In the genomic region with DNA sequence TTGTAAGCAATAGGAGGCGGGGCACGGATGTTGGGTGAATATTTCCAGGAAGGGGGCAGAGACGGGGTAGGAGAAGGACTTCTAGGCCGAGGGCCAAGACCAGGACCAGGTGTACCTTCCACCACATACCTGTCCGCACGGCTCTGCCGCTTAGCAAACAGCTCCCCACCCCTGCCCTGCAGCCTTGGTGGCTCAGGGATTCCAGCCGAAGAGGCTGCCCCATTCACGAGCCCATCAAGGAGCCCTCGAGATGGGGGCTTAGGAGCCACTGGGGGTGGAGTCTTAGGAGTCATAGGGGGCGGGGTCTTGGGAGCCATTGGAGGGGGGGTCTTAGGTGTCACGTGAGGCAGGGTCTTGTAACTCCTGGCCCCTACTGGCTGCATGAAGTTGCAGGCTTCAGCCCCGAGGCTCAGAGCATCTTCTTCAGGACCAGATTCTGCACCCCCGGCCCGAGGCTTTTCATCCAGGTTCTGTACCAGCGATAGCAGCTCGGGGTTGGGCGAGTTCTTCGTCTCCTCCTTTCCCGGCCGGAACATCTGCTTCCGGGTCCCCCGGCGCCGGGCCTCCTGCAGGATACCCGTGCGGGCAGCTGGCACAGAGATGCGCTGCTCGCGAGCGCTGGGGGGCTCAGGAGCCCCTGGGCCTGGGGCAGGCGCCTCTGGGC, we compare ENCODE assay signal across 9 cellular contexts. TPM values are rescaled to one million over a fixed set of nuclear protein-coding genes. Genes with fewer than 3 reads are reported as not detected.
A peak's percentile ranks its signal among the peaks of the same experiment; 100 is the strongest.
DNase-seq lines count a peak whose midpoint lies in the region; ATAC-seq, FAIRE-seq and TF ChIP-seq lines count a peak whose summit lies in the region.
"Had no signal": no experiment of that assay in that cellular context is flagged by ENCODE, and none has a peak within 500 bp of the region (broad histone marks: within the 10 kb centered on the region; RNA-seq: fewer than 3 reads in every experiment).

No MANE protein-coding gene starts in this region.

- no peaks in the 10 kb centered on the region for H3K9me3 ChIP-seq in keratinocyte (ENCODE audit: control insufficient read depth, low read depth, low read length)
- no peaks in the 10 kb centered on the region for H3K9me3 ChIP-seq in smooth muscle cell (replicated peaks; ENCODE audit: low read depth)
- no peaks in the 10 kb centered on the region for H3K9me3 ChIP-seq in Karpas-422 (ENCODE audit: low read length)

- H3K4me3 ChIP-seq in keratinocyte (ENCODE audit: control insufficient read depth in 2 of 3, extremely low read depth in 1 of 3, insufficient read depth in 2 of 3, low read depth in 1 of 3, low read length in 3 of 3) = peak overlapping the region; percentile 23 to 63 (median 57)
- peak overlapping the region; percentile 71 for H3K4me3 ChIP-seq in smooth muscle cell
- no peak overlapping the region for H3K4me3 ChIP-seq in Karpas-422 (ENCODE audit: low read length)
- H3K4me3 ChIP-seq: K562 had no signal

- DNase-seq in ELF-1 (ENCODE audit: low read depth, low spot score) (peak; percentile 88), NCI-H748 (lab: John Stamatoyannopoulos, UW; ENCODE audit: unreplicated experiment) (peak; percentile 69), cerebellar cortex (ENCODE audit: low spot score) (peak; percentile 49), keratinocyte (ENCODE audit: low read depth, low spot score) (no peak), smooth muscle cell (lab: John Stamatoyannopoulos, UW; ENCODE audit: unreplicated experiment) (peak; percentile 12), Karpas-422 (no peak)

- H3K9ac ChIP-seq in keratinocyte (ENCODE audit: control insufficient read depth, extremely low read depth, insufficient read depth, low read length) = peak overlapping the region; percentile 52
- H3K9ac ChIP-seq in smooth muscle cell (ENCODE audit: low read depth) = peak overlapping the region; percentile 35
- H3K9ac ChIP-seq in Karpas-422 (ENCODE audit: low read length) = no peak overlapping the region

- H3K27ac ChIP-seq in keratinocyte (ENCODE audit: control insufficient read depth, insufficient read depth, low read length) = no peak overlapping the region
- H3K27ac ChIP-seq in smooth muscle cell (ENCODE audit: low read depth) = no peak overlapping the region
- H3K27ac ChIP-seq in Karpas-422 (ENCODE audit: low read length) = no peak overlapping the region

- H3K79me2 ChIP-seq in keratinocyte (ENCODE audit: control insufficient read depth, insufficient read depth, low read length) (no peaks in the 10 kb centered on the region), smooth muscle cell (ENCODE audit: low read depth) (no peaks in the 10 kb centered on the region), Karpas-422 (ENCODE audit: low read length) (no peaks in the 10 kb centered on the region)

- H3K27me3 ChIP-seq in keratinocyte (ENCODE audit: control insufficient read depth, extremely low read depth, insufficient read depth, low read length) = no peaks in the 10 kb centered on the region
- H3K27me3 ChIP-seq in smooth muscle cell (ENCODE audit: low read depth) = no peaks in the 10 kb centered on the region
- no peaks in the 10 kb centered on the region for H3K27me3 ChIP-seq in Karpas-422 (ENCODE audit: low read length)

- H3K9me2 ChIP-seq in Karpas-422 (replicated peaks; ENCODE audit: insufficient read depth, low read length) = no peaks in the 10 kb centered on the region

- 11% methylated on average over 30 of the region's 32 CpGs for WGBS in smooth muscle cell (ENCODE audit: low lambda C conversion rate)

- peaks cover 7% of the 10 kb centered on the region for H3F3A ChIP-seq in smooth muscle cell (ENCODE audit: low read depth)

- H3K36me3 ChIP-seq in keratinocyte (ENCODE audit: control insufficient read depth in 2 of 2, extremely low read depth in 1 of 2, insufficient read depth in 2 of 2, low read length in 2 of 2) (no peaks in the 10 kb centered on the region), smooth muscle cell (ENCODE audit: low read depth) (no peaks in the 10 kb centered on the region), Karpas-422 (ENCODE audit: insufficient read depth, low read length) (no peaks in the 10 kb centered on the region)

- no peak for ATAC-seq in HG03520 (IDR thresholded peaks at IDR 0.05; ENCODE audit: unreplicated experiment)
- ATAC-seq in GM18873 (IDR thresholded peaks at IDR 0.05; ENCODE audit: low FRiP score, unreplicated experiment) = no peak
- ATAC-seq: K562 had no signal

- dilution Hi-C loops in keratinocyte (cut with MboI; ENCODE audit: extremely low pct_ligation_motif_present, low sequenced_read_pairs) = no loop called here

- no peak for FAIRE-seq in keratinocyte (lab: Jason Lieb, UNC)
- FAIRE-seq: K562 had no signal

- peak overlapping the region; percentile 84 for H2AFZ ChIP-seq in keratinocyte (ENCODE audit: control insufficient read depth, low read length)
- H2AFZ ChIP-seq in smooth muscle cell (ENCODE audit: low read depth) = peak overlapping the region; percentile 81
- no peak overlapping the region for H2AFZ ChIP-seq in Karpas-422 (ENCODE audit: low read length)

- TF ChIP-seq CTCF in keratinocyte (optimal IDR thresholded peaks at IDR 0.05 in 1 of 3, IDR thresholded peaks at IDR 0.05 in 1 of 3, conservative IDR thresholded peaks at IDR 0.05 in 1 of 3; ENCODE audit: extremely low read depth in 1 of 3, insufficient read depth in 2 of 3, low read length in 3 of 3) (no peak), smooth muscle cell (IDR thresholded peaks at IDR 0.05; ENCODE audit: borderline replicate concordance, insufficient read depth, poor library complexity, severe bottlenecking) (no peak)

- peaks cover 8% of the 10 kb centered on the region for H3K4me1 ChIP-seq in keratinocyte (ENCODE audit: control insufficient read depth, extremely low read depth, insufficient read depth, low read length)
- no peaks in the 10 kb centered on the region for H3K4me1 ChIP-seq in smooth muscle cell (ENCODE audit: low read depth)
- H3K4me1 ChIP-seq in Karpas-422 (ENCODE audit: low read length) = peaks cover 7% of the 10 kb centered on the region; the same call in 1 of the 2 replicates

- peak overlapping the region; percentile 74 for H3K4me2 ChIP-seq in keratinocyte (ENCODE audit: control insufficient read depth, extremely low read depth, insufficient read depth, low read depth, low read length)
- peak overlapping the region; percentile 97 for H3K4me2 ChIP-seq in smooth muscle cell
- no peak overlapping the region for H3K4me2 ChIP-seq in Karpas-422 (ENCODE audit: low read depth, low read length, poor library complexity, severe bottlenecking)

- no peaks in the 10 kb centered on the region for H4K20me1 ChIP-seq in keratinocyte (ENCODE audit: control insufficient read depth, extremely low read depth, insufficient read depth, low read length)
- no peaks in the 10 kb centered on the region for H4K20me1 ChIP-seq in smooth muscle cell (ENCODE audit: low read depth)
- no peaks in the 10 kb centered on the region for H4K20me1 ChIP-seq in Karpas-422 (ENCODE audit: insufficient read depth, low read depth, low read length)

- no peaks in the 10 kb centered on the region for H3K9me1 ChIP-seq in keratinocyte (ENCODE audit: control insufficient read depth, extremely low read depth, insufficient read depth, low read length)

RNA-seq across cellular contexts. Expression of a gene that starts 6.1 kb away (rescaled TPM):
- polyA plus RNA-seq in keratinocyte = not detected in 3 replicates
- not detected for polyA plus RNA-seq in keratinocyte (2011; ENCODE audit: low read depth)
- 0.06 TPM in 1 of 2 replicates, not detected in the other for polyA plus RNA-seq in keratinocyte (2011; cell fraction: cytosol; rRNA removed)
- polyA plus RNA-seq in keratinocyte (2011; cell fraction: nucleus; rRNA removed) = 0.06 TPM in 1 of 2 replicates, not detected in the other
- polyA plus RNA-seq in keratinocyte (2012; ENCODE audit: low replicate concordance) = 0.07 TPM in 1 of 2 replicates, not detected in the other
- polyA minus RNA-seq in keratinocyte = not detected in 3 replicates
- polyA minus RNA-seq in keratinocyte (2011; cell fraction: cytosol; rRNA and poly(A)+ RNA removed) = not detected
- polyA minus RNA-seq in keratinocyte (2011; cell fraction: nucleus; rRNA and poly(A)+ RNA removed) = not detected in 2 replicates
- 2.4 and 3.9 TPM in 2 replicates for total RNA-seq in smooth muscle cell
- 1.7 and 5.6 TPM in 2 replicates for polyA plus RNA-seq in smooth muscle cell
- not detected in 2 replicates for total RNA-seq in Karpas-422 (2014; rRNA removed; shearing (Covaris generic); ENCODE audit: low replicate concordance)

RNA-seq across cellular contexts. Expression of a gene that starts 8.5 kb away (rescaled TPM):
- 0.02 TPM in 1 of 3 replicates, not detected in the others for polyA plus RNA-seq in keratinocyte
- polyA plus RNA-seq in keratinocyte (2011; ENCODE audit: low read depth) = not detected
- polyA plus RNA-seq in keratinocyte (2011; cell fraction: cytosol; rRNA removed) = not detected in 2 replicates
- 0.03 and 0.05 TPM in 2 replicates for polyA plus RNA-seq in keratinocyte (2011; cell fraction: nucleus; rRNA removed)
- polyA plus RNA-seq in keratinocyte (2012; ENCODE audit: low replicate concordance) = 0.05 TPM in 1 of 2 replicates, not detected in the other
- polyA minus RNA-seq in keratinocyte = not detected in 3 replicates
- polyA minus RNA-seq in keratinocyte (2011; cell fraction: cytosol; rRNA and poly(A)+ RNA removed) = not detected
- polyA minus RNA-seq in keratinocyte (2011; cell fraction: nucleus; rRNA and poly(A)+ RNA removed) = not detected in 2 replicates
- total RNA-seq in smooth muscle cell = not detected in 2 replicates
- polyA plus RNA-seq in smooth muscle cell = 0.18 and 0.25 TPM in 2 replicates
- total RNA-seq in Karpas-422 (2014; rRNA removed; shearing (Covaris generic); ENCODE audit: low replicate concordance) = not detected in 2 replicates

RNA-seq across cellular contexts. Expression of a gene that starts 50.6 kb away (rescaled TPM):
- polyA plus RNA-seq in keratinocyte (2.4 to 4.8 TPM (median 3.6 TPM) in 3 replicates), smooth muscle cell (1.4 and 3.2 TPM in 2 replicates)
- polyA plus RNA-seq in keratinocyte (2011; ENCODE audit: low read depth) = 2.2 TPM
- 0.71 and 0.98 TPM in 2 replicates for polyA plus RNA-seq in keratinocyte (2011; cell fraction: cytosol; rRNA removed)
- 15.3 and 18.2 TPM in 2 replicates for polyA plus RNA-seq in keratinocyte (2011; cell fraction: nucleus; rRNA removed)
- 1.4 and 3.9 TPM in 2 replicates for polyA plus RNA-seq in keratinocyte (2012; ENCODE audit: low replicate concordance)
- polyA minus RNA-seq in keratinocyte = 0.59 to 7.4 TPM (median 3.8 TPM) in 3 replicates
- 2.7 TPM for polyA minus RNA-seq in keratinocyte (2011; cell fraction: cytosol; rRNA and poly(A)+ RNA removed)
- 6.6 and 7.5 TPM in 2 replicates for polyA minus RNA-seq in keratinocyte (2011; cell fraction: nucleus; rRNA and poly(A)+ RNA removed)
- 4.1 and 7.8 TPM in 2 replicates for total RNA-seq in smooth muscle cell
- 6.7 and 8.1 TPM in 2 replicates for total RNA-seq in Karpas-422 (2014; rRNA removed; shearing (Covaris generic); ENCODE audit: low replicate concordance)

RNA-seq across cellular contexts. Expression of a gene that starts 56.2 kb away (rescaled TPM):
- polyA plus RNA-seq in keratinocyte = 7.3 to 7.7 TPM (median 7.6 TPM) in 3 replicates
- 19.8 TPM for polyA plus RNA-seq in keratinocyte (2011; ENCODE audit: low read depth)
- 3.9 and 5.9 TPM in 2 replicates for polyA plus RNA-seq in keratinocyte (2011; cell fraction: cytosol; rRNA removed)
- 11.3 and 12.8 TPM in 2 replicates for polyA plus RNA-seq in keratinocyte (2011; cell fraction: nucleus; rRNA removed)
- 5.1 and 12.3 TPM in 2 replicates for polyA plus RNA-seq in keratinocyte (2012; ENCODE audit: low replicate concordance)
- 9.9 to 18.0 TPM (median 15.7 TPM) in 3 replicates for polyA minus RNA-seq in keratinocyte
- 5.4 TPM for polyA minus RNA-seq in keratinocyte (2011; cell fraction: cytosol; rRNA and poly(A)+ RNA removed)
- polyA minus RNA-seq in keratinocyte (2011; cell fraction: nucleus; rRNA and poly(A)+ RNA removed) = 8.8 and 22.6 TPM in 2 replicates
- total RNA-seq in smooth muscle cell = 8.2 and 10.2 TPM in 2 replicates
- polyA plus RNA-seq in smooth muscle cell = 3.1 and 6.8 TPM in 2 replicates
- total RNA-seq in Karpas-422 (2014; rRNA removed; shearing (Covaris generic); ENCODE audit: low replicate concordance) = 8.2 and 10.7 TPM in 2 replicates

Comparison
In these comparisons a context has a peak if more than half of its experiments do, and no peak if none do; other contexts are left out.
1. DNase-seq: peak in ELF-1 (single experiment), NCI-H748 (single experiment), cerebellar cortex (single experiment) and smooth muscle cell (single experiment); none in keratinocyte (single experiment) and Karpas-422 (single experiment).